In genomic region chr1:145972580-145972979, GRCh38 we compare ENCODE assay signal across 26 cellular contexts.
"Had no signal": no experiment of that assay in that cellular context is flagged by ENCODE, and none has a peak within 500 bp of the region (broad histone marks: within the 10 kb centered on the region; RNA-seq: fewer than 3 reads in every experiment).

No MANE protein-coding gene starts in this region.

- H3K4me3 ChIP-seq: breast epithelium, esophagus squamous epithelium, left ventricle myocardium inferior, pancreas, prostate gland, spleen, testis, uterus had no signal

- DNase-seq: activated CD4-positive, alpha-beta T cell treated with anti-CD3 and anti-CD28 coated beads for 4 hours; activated CD4-positive, alpha-beta T cell treated with anti-CD3 and anti-CD28 coated beads, Interleukin-2, amount 50 U/mL, for 4 hours; activated CD8-positive, alpha-beta memory T cell treated with anti-CD3 and anti-CD28 coated beads, Interleukin-2, amount 50 U/mL, for 4 hours; activated gamma-delta T cell; activated naive CD4-positive, alpha-beta T cell treated with anti-CD3 and anti-CD28 coated beads, Interleukin-2, amount 10 ng/mL, durations not matched to agents 7 days and 5 days; activated T-cell treated with anti-CD3 and anti-CD28 coated beads, Interleukin-2, amount 50 U/mL, for 24 hours; central memory CD4-positive, alpha-beta T cell; esophagus squamous epithelium; left ventricle myocardium inferior; mammary epithelial cell; naive B cell; nucleus accumbens; pancreas; spleen; stimulated activated naive CD8-positive, alpha-beta T cell treated with anti-CD3 and anti-CD28 coated beads, Interleukin-15, Interleukin-2, amounts not matched to agents 100 U/mL and 50 U/mL, for 24 hours; T-cell; testis; trophoblast cell; uterus had no signal

- FAIRE-seq: frontal cortex, islet of Langerhans, pancreas had no signal

- H3K27ac Mint-ChIP-seq: activated naive CD4-positive, alpha-beta T cell treated with anti-CD3 and anti-CD28 coated beads, Interleukin-2, amount 10 ng/mL, durations not matched to agents 7 days and 5 days; dendritic cell treated with granulocyte-macrophage colony-stimulating factor and Interleukin-4, amounts not matched to agents 40 ng/mL and 50 ng/mL, for 4 days; mesothelial cell of epicardium; T-helper 2 cell treated with Interferon-gamma antibody and Interleukin-4, amounts not matched to agents 5 μg/mL and 100 μg/mL, for 36 hours had no signal

- H3K36me3 ChIP-seq: breast epithelium, pancreas, prostate gland, uterus had no signal

- ATAC-seq: pancreas; stimulated activated naive CD8-positive, alpha-beta T cell treated with anti-CD3 and anti-CD28 coated beads, Interleukin-15, Interleukin-2, amounts not matched to agents 100 U/mL and 50 U/mL, for 24 hours; T-cell had no signal

- H3K4me1 Mint-ChIP-seq: mesothelial cell of epicardium had no signal

- H3K27ac ChIP-seq: breast epithelium, esophagus squamous epithelium, left ventricle myocardium inferior, pancreas, prostate gland, testis, uterus had no signal

- H3K27me3 ChIP-seq: breast epithelium, esophagus squamous epithelium, pancreas, spleen, testis, uterus had no signal

- H3K4me3 Mint-ChIP-seq: activated naive CD4-positive, alpha-beta T cell treated with anti-CD3 and anti-CD28 coated beads, Interleukin-2, amount 10 ng/mL, durations not matched to agents 7 days and 5 days; activated T-cell treated with anti-CD3 and anti-CD28 coated beads, Interleukin-2, amount 50 U/mL, for 24 hours; dendritic cell treated with granulocyte-macrophage colony-stimulating factor and Interleukin-4, amounts not matched to agents 40 ng/mL and 50 ng/mL, for 4 days; mesothelial cell of epicardium; T-cell; T-helper 2 cell treated with Interferon-gamma antibody and Interleukin-4, amounts not matched to agents 5 μg/mL and 100 μg/mL, for 36 hours had no signal

- H3K9me3 ChIP-seq: breast epithelium, esophagus squamous epithelium, pancreas, prostate gland, testis, uterus had no signal

- H3K9me3 Mint-ChIP-seq: dendritic cell treated with granulocyte-macrophage colony-stimulating factor and Interleukin-4, amounts not matched to agents 40 ng/mL and 50 ng/mL, for 4 days; T-cell had no signal

- H3K27me3 Mint-ChIP-seq: activated naive CD4-positive, alpha-beta T cell treated with anti-CD3 and anti-CD28 coated beads, Interleukin-2, amount 10 ng/mL, durations not matched to agents 7 days and 5 days; activated T-cell treated with anti-CD3 and anti-CD28 coated beads, Interleukin-2, amount 50 U/mL, for 24 hours; dendritic cell treated with granulocyte-macrophage colony-stimulating factor and Interleukin-4, amounts not matched to agents 40 ng/mL and 50 ng/mL, for 4 days; naive B cell; T-cell had no signal

- H3K4me1 ChIP-seq: testis, uterus had no signal
